Comparison of ENCODE assay signal across 17 cellular contexts in the genomic region with DNA sequence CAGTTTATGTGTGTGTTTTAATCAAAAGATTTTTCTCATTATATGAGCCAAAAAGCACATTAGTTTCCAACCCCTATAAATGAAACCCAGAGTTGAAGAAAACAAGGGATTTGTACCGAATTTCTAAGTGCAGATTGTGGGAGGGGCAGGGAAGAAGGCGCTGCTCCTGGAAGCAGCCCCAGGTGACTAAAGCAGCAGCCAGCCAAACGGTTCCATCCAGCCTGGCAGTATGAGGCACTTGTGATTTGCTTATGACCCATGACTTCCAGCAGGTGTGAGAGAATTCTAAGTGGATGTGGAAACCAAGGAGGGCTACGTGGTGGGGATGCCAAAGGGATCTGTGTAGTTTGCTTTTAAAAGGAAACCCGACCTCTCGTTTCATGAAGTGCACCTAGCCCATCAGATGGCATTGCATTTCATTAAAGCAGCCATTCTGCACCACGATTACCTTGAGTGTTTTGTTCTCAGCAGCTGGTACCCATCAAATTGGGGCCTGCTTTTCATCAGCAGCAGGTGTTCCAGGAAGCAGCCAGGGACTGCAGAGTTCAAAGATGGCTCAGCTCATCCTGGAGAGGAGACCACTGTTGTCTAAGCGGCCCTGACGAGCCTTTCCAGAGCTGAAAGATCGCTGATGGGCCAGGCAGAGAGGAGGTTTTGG.
DNase-seq lines count a peak whose midpoint lies in the region; ATAC-seq and TF ChIP-seq lines count a peak whose summit lies in the region.
"Had no signal": no experiment of that assay in that cellular context is flagged by ENCODE, and none has a peak within 500 bp of the region (broad histone marks: within the 10 kb centered on the region; RNA-seq: fewer than 3 reads in every experiment).

No MANE protein-coding gene starts in this region.

- H3K79me2 ChIP-seq in GM23338 (replicated peaks; ENCODE audit: insufficient read depth) (no peaks in the 10 kb centered on the region), Karpas-422 (ENCODE audit: low read length) (peaks cover 27% of the 10 kb centered on the region; the same call in 1 of the 2 replicates)

- H3K27ac ChIP-seq in GM23338 (ENCODE audit: low read depth) (no peak overlapping the region), Karpas-422 (ENCODE audit: low read length) (no peak overlapping the region)

- no peak for TF ChIP-seq CTCF in GM23338 (conservative IDR thresholded peaks at IDR 0.05; ENCODE audit: low read depth in 2 of 2)
- TF ChIP-seq CTCF in mesothelial cell of epicardium (IDR thresholded peaks at IDR 0.05; ENCODE audit: unreplicated experiment), result no peak

- H3K9me3 Mint-ChIP-seq in GM23338, result no peaks in the 10 kb centered on the region
- no peaks in the 10 kb centered on the region for H3K9me3 Mint-ChIP-seq in mesothelial cell of epicardium
- H3K9me3 Mint-ChIP-seq: natural killer cell treated with Interleukin-12 subunit alpha and Interleukin-12 subunit beta and Interleukin-15 and Interleukin-18, amount 100 ng/mL, for 72 hours had no signal

- H3K36me3 Mint-ChIP-seq in GM23338 (ENCODE audit: low read depth) (no peaks in the 10 kb centered on the region), mesothelial cell of epicardium (no peaks in the 10 kb centered on the region)
- H3K36me3 Mint-ChIP-seq: activated CD8-positive, alpha-beta memory T cell treated with anti-CD3 and anti-CD28 coated beads, Interleukin-2, amount 10 ng/mL, durations not matched to agents 7 days and 5 days; natural killer cell treated with Interleukin-12 subunit alpha and Interleukin-12 subunit beta and Interleukin-15 and Interleukin-18, amount 100 ng/mL, for 72 hours had no signal

- H3F3A ChIP-seq in GM23338 (replicated peaks; ENCODE audit: low read depth), result no peaks in the 10 kb centered on the region

- H3K27me3 ChIP-seq in GM23338 (ENCODE audit: insufficient read depth) (no peaks in the 10 kb centered on the region), Karpas-422 (ENCODE audit: low read length) (no peaks in the 10 kb centered on the region)

- peak; percentile 21 for DNase-seq in GM23338 (ENCODE audit: low spot score)
- DNase-seq in NCI-H2081 (lab: John Stamatoyannopoulos, UW), result peak; percentile 67 to 92
- peak; percentile 100 for DNase-seq in NCI-H748 (lab: John Stamatoyannopoulos, UW; ENCODE audit: unreplicated experiment)
- DNase-seq in mesothelial cell of epicardium (ENCODE audit: low spot score in 2 of 2, unreplicated experiment in 2 of 2), result no peak
- DNase-seq in AG08396 (ENCODE audit: low spot score), result no peak
- DNase-seq in GM19238 (ENCODE audit: insufficient read length, low spot score), result no peak
- no peak for DNase-seq in Karpas-422
- DNase-seq: activated CD8-positive, alpha-beta memory T cell treated with anti-CD3 and anti-CD28 coated beads, Interleukin-2, amount 10 ng/mL, durations not matched to agents 7 days and 5 days; activated gamma-delta T cell treated with Interleukin-2 at 50 U/mL for 16 hours; anterior cingulate cortex; DND-41; RPMI8226; T-helper 2 cell had no signal

- no peaks in the 10 kb centered on the region for H3K9me3 ChIP-seq in Karpas-422 (ENCODE audit: low read length)

- H2AFZ ChIP-seq in GM23338, result no peak overlapping the region
- H2AFZ ChIP-seq in Karpas-422 (ENCODE audit: low read length), result no peak overlapping the region

- H3K4me3 ChIP-seq in GM23338, result no peak overlapping the region
- no peak overlapping the region for H3K4me3 ChIP-seq in Karpas-422 (ENCODE audit: low read length)
- H3K4me3 ChIP-seq: lung had no signal

- H3K4me1 ChIP-seq in GM23338 (ENCODE audit: insufficient read depth) (peaks cover 3% of the 10 kb centered on the region; the same call in 1 of the 2 replicates), Karpas-422 (ENCODE audit: low read length) (no peaks in the 10 kb centered on the region)

- H3K9me2 ChIP-seq in GM23338 (ENCODE audit: insufficient read depth), result no peaks in the 10 kb centered on the region
- no peaks in the 10 kb centered on the region for H3K9me2 ChIP-seq in Karpas-422 (replicated peaks; ENCODE audit: insufficient read depth, low read length)

- H3K4me3 Mint-ChIP-seq in GM23338 (no peak overlapping the region), mesothelial cell of epicardium (no peak overlapping the region)
- H3K4me3 Mint-ChIP-seq: activated CD8-positive, alpha-beta memory T cell treated with anti-CD3 and anti-CD28 coated beads, Interleukin-2, amount 10 ng/mL, durations not matched to agents 7 days and 5 days; B cell; natural killer cell treated with Interleukin-12 subunit alpha and Interleukin-12 subunit beta and Interleukin-15 and Interleukin-18, amount 100 ng/mL, for 72 hours had no signal

- H4K20me1 ChIP-seq in GM23338 (replicated peaks; ENCODE audit: insufficient read depth), result no peaks in the 10 kb centered on the region
- H4K20me1 ChIP-seq in Karpas-422 (ENCODE audit: insufficient read depth, low read depth, low read length), result no peaks in the 10 kb centered on the region

- peaks cover 22% of the 10 kb centered on the region for H3K4me1 Mint-ChIP-seq in GM23338
- peaks cover 30% of the 10 kb centered on the region for H3K4me1 Mint-ChIP-seq in mesothelial cell of epicardium

- no peaks in the 10 kb centered on the region for H3K36me3 ChIP-seq in GM23338 (ENCODE audit: insufficient read depth)
- H3K36me3 ChIP-seq in Karpas-422 (ENCODE audit: insufficient read depth, low read length), result no peaks in the 10 kb centered on the region

- H3K27ac Mint-ChIP-seq in GM23338 (no peak overlapping the region), mesothelial cell of epicardium (peak overlapping the region; percentile 18)
- H3K27ac Mint-ChIP-seq: activated CD8-positive, alpha-beta memory T cell treated with anti-CD3 and anti-CD28 coated beads, Interleukin-2, amount 10 ng/mL, durations not matched to agents 7 days and 5 days; B cell; natural killer cell treated with Interleukin-12 subunit alpha and Interleukin-12 subunit beta and Interleukin-15 and Interleukin-18, amount 100 ng/mL, for 72 hours had no signal

- no peak overlapping the region for H3K4me2 ChIP-seq in GM23338
- H3K4me2 ChIP-seq in Karpas-422 (ENCODE audit: low read depth, low read length, poor library complexity, severe bottlenecking), result no peak overlapping the region

- H3K9ac ChIP-seq in Karpas-422 (ENCODE audit: low read length), result no peak overlapping the region

- no peaks in the 10 kb centered on the region for H3K27me3 Mint-ChIP-seq in GM23338 (ENCODE audit: insufficient read depth, low read depth, poor library complexity)
- no peaks in the 10 kb centered on the region for H3K27me3 Mint-ChIP-seq in mesothelial cell of epicardium (ENCODE audit: low read depth)
- H3K27me3 Mint-ChIP-seq: activated CD8-positive, alpha-beta memory T cell treated with anti-CD3 and anti-CD28 coated beads, Interleukin-2, amount 10 ng/mL, durations not matched to agents 7 days and 5 days; B cell; natural killer cell treated with Interleukin-12 subunit alpha and Interleukin-12 subunit beta and Interleukin-15 and Interleukin-18, amount 100 ng/mL, for 72 hours had no signal

- peak; percentile 61 for ATAC-seq in GM23338
- ATAC-seq: activated CD4-positive, CD25-positive, alpha-beta regulatory T cell treated with anti-CD3 and anti-CD28 coated beads, Interleukin-2, amount 50 U/mL, for 24 hours; activated CD8-positive, alpha-beta memory T cell treated with anti-CD3 and anti-CD28 coated beads, Interleukin-2, amount 10 ng/mL, durations not matched to agents 7 days and 5 days; natural killer cell treated with Interleukin-12 subunit alpha and Interleukin-12 subunit beta and Interleukin-15 and Interleukin-18, amount 100 ng/mL, for 72 hours had no signal

TF ChIP-seq in GM23338, 12 proteins besides CTCF, POLR2A, EP300 and RAD21 (continues in another document):
- TF ChIP-seq JUNB (IDR thresholded peaks at IDR 0.05; ENCODE audit: unreplicated experiment), result no peak
- no peak for TF ChIP-seq EZH2 (IDR thresholded peaks at IDR 0.05; ENCODE audit: low read depth, unreplicated experiment)

Comparison
In these comparisons a context has a peak if more than half of its experiments do, and no peak if none do; other contexts are left out.
1. DNase-seq: peak in GM23338 (single experiment), NCI-H2081 (2 of 2) and NCI-H748 (single experiment); none in mesothelial cell of epicardium (0 of 2), AG08396 (single experiment), GM19238 (single experiment) and Karpas-422 (single experiment).